1 cellular context compared by ENCODE assay signal in the genomic region with DNA sequence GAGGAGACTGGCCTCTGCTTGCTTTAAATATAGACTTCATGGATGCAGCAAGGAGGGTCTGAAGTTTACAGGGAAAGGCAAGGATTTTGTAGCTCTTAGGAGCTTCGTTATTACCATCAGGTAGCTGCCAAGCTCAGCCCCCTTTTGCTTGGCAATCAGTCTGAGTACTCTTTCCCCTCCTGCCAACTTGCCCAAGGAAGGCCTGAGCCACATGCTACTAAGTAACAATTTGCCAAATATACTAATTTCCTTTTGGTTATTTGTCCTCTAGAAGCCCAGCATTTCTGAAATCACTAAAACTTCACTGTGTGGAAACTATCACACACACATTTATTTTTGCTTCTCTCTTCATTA.
TF ChIP-seq lines count a peak whose summit lies in the region.

No MANE protein-coding gene starts in this region.

TF ChIP-seq in HEK293T, 16 proteins besides CTCF, POLR2A, EP300 and RAD21:
- TF ChIP-seq NFRKB (IDR thresholded peaks at IDR 0.05): no peak
